ENCODE assay signal across 8 cellular contexts in genomic region chr12:120495189-120495722, GRCh38. TPM values are rescaled to one million over a fixed set of nuclear protein-coding genes. Genes with fewer than 3 reads are reported as not detected.
DNase-seq lines count a peak whose midpoint lies in the region; ATAC-seq and TF ChIP-seq lines count a peak whose summit lies in the region.

No MANE protein-coding gene starts in this region.

- no peaks in the 10 kb centered on the region for H3K27me3 ChIP-seq in naive thymus-derived CD4-positive, alpha-beta T cell (ENCODE audit: control insufficient read depth in 2 of 2, insufficient read depth in 2 of 2, low read length in 2 of 2)

- ATAC-seq in naive thymus-derived CD4-positive, alpha-beta T cell = no peak

- H3K9me3 ChIP-seq in naive thymus-derived CD4-positive, alpha-beta T cell (ENCODE audit: control insufficient read depth in 2 of 3, low read length in 3 of 3) = no peaks in the 10 kb centered on the region

- TF ChIP-seq EP300 in Ishikawa (IDR thresholded peaks at IDR 0.05; ENCODE audit: borderline replicate concordance) = no peak

- TF ChIP-seq RAD21 in Ishikawa (IDR thresholded peaks at IDR 0.05; ENCODE audit: low read depth) = no peak

- peak overlapping the region; percentile 12 to 93 (median 69) for H3K27ac Mint-ChIP-seq in naive thymus-derived CD4-positive, alpha-beta T cell

- H3K9me3 Mint-ChIP-seq in naive thymus-derived CD4-positive, alpha-beta T cell = peaks cover 0 to 4% (median 0%) of the 10 kb centered on the region in 11 donors

- H3K27me3 Mint-ChIP-seq in naive thymus-derived CD4-positive, alpha-beta T cell = no peaks in the 10 kb centered on the region

- peaks cover 13 to 42% (median 33%) of the 10 kb centered on the region in 7 donors for H3K4me1 Mint-ChIP-seq in naive thymus-derived CD4-positive, alpha-beta T cell

- H3K4me3 ChIP-seq in naive thymus-derived CD4-positive, alpha-beta T cell (ENCODE audit: low read length) = peak overlapping the region; percentile 82

- H3K36me3 ChIP-seq in naive thymus-derived CD4-positive, alpha-beta T cell (ENCODE audit: control insufficient read depth in 2 of 3, insufficient read depth in 3 of 3, low read length in 3 of 3) = peaks cover 0 to 12% (median 0%) of the 10 kb centered on the region in 3 experiments

- H3K4me1 ChIP-seq in naive thymus-derived CD4-positive, alpha-beta T cell (ENCODE audit: control insufficient read depth in 2 of 2, insufficient read depth in 2 of 2, low read length in 2 of 2) = peaks cover 9% of the 10 kb centered on the region in 2 donors

- DNase-seq in DMS79 treated with DMSO at 0.1 percent for 48 hours (lab: John Stamatoyannopoulos, UW) (peak; percentile 66), DMS79 (lab: John Stamatoyannopoulos, UW) (no peak), SKM-1 (lab: John Stamatoyannopoulos, UW; ENCODE audit: unreplicated experiment) (no peak), NCI-H1694 treated with DMSO at 0.1 percent for 48 hours (lab: John Stamatoyannopoulos, UW) (no peak), CD1c-positive myeloid dendritic cell (ENCODE audit: extremely low spot score) (no peak)
- DNase-seq in naive thymus-derived CD4-positive, alpha-beta T cell = no peak

- CTCF ChIA-PET in naive thymus-derived CD4-positive, alpha-beta T cell (lab: Charles Lee) = interaction anchor here (1.0 kb wide), 1 partner anchor 25 kb away, joined by 3 read pairs; no protein-coding TSS in a partner anchor

- H3K4me3 Mint-ChIP-seq in naive thymus-derived CD4-positive, alpha-beta T cell = peak overlapping the region; percentile 83 to 98 (median 94)

- peaks cover 0 to 20% (median 4%) of the 10 kb centered on the region in 5 donors for H3K36me3 Mint-ChIP-seq in naive thymus-derived CD4-positive, alpha-beta T cell

- intact Hi-C loops in naive thymus-derived CD4-positive, alpha-beta T cell (cut with micrococcal nuclease) = loop anchor here in 1 of 2 donors (1.0 kb wide), 1 partner anchor 26 kb away; the partner anchor contains the start of gene SRSF9

- POLR2A ChIA-PET in naive thymus-derived CD4-positive, alpha-beta T cell (lab: Charles Lee) = interaction anchor here (1.1 to 3.7 kb wide), 7 partner anchors 12 to 40 kb away, joined by 3 to 34 read pairs (median 10); partner anchors contain the start of genes COQ5 and SRSF9

- H3K27ac ChIP-seq in cingulate gyrus (ENCODE audit: low read depth, low read length) = peak overlapping the region; percentile 55
- H3K27ac ChIP-seq in naive thymus-derived CD4-positive, alpha-beta T cell (ENCODE audit: low read depth, low read length) = peak overlapping the region; percentile 84

TF ChIP-seq in Ishikawa, 13 proteins besides CTCF, POLR2A, EP300 and RAD21:
- TF ChIP-seq EGR1 (IDR thresholded peaks at IDR 0.05) = no peak
- 0 out of 2 replicates have a peak, but pooled peaks have one; percentile 29 for TF ChIP-seq CEBPB (IDR thresholded peaks at IDR 0.05)

RNA-seq across cellular contexts. Expression of gene DYNLL1, which starts 0.7 kb away (rescaled TPM):
- 100 to 1,000 TPM in 1 of 5 experiments, 10 to 100 TPM in 4; 35.0 to 301 (median 72.7) TPM for total RNA-seq in naive thymus-derived CD4-positive, alpha-beta T cell
- 100 to 1,000 TPM; 197 to 243 TPM for polyA plus RNA-seq in naive thymus-derived CD4-positive, alpha-beta T cell

RNA-seq across cellular contexts. Expression of gene SRSF9, which starts 25.7 kb away (rescaled TPM):
- total RNA-seq in naive thymus-derived CD4-positive, alpha-beta T cell = 100 to 1,000 TPM; 136 to 191 (median 145) TPM
- 100 to 1,000 TPM; 148 to 152 TPM for polyA plus RNA-seq in naive thymus-derived CD4-positive, alpha-beta T cell

RNA-seq across cellular contexts. Expression of gene COQ5, which starts 33.7 kb away (rescaled TPM):
- 10 to 100 TPM; 11.3 to 26.1 (median 23.5) TPM for total RNA-seq in naive thymus-derived CD4-positive, alpha-beta T cell
- 10 to 100 TPM; 36.7 to 49.0 TPM for polyA plus RNA-seq in naive thymus-derived CD4-positive, alpha-beta T cell

RNA-seq across cellular contexts. Expression of gene RNF10, which starts 38.9 kb away (rescaled TPM):
- 100 to 1,000 TPM; 171 to 361 (median 205) TPM for total RNA-seq in naive thymus-derived CD4-positive, alpha-beta T cell
- 100 to 1,000 TPM in 1 of 2 donors, 10 to 100 TPM in 1; 95.1 to 155 TPM for polyA plus RNA-seq in naive thymus-derived CD4-positive, alpha-beta T cell

RNA-seq across cellular contexts. Expression of gene GATC, which starts 49.0 kb away (rescaled TPM):
- 10 to 100 TPM; 21.8 to 30.6 (median 26.9) TPM for total RNA-seq in naive thymus-derived CD4-positive, alpha-beta T cell
- polyA plus RNA-seq in naive thymus-derived CD4-positive, alpha-beta T cell = 10 to 100 TPM; 14.4 to 19.7 TPM
